20 cellular contexts compared by ENCODE assay signal in genomic region chr21:42200906-42201614, GRCh38. TPM values are rescaled to one million over a fixed set of nuclear protein-coding genes. Genes with fewer than 3 reads are reported as not detected.
DNase-seq lines count a peak whose midpoint lies in the region; ATAC-seq and TF ChIP-seq lines count a peak whose summit lies in the region.
"Had no signal": no experiment of that assay in that cellular context is flagged by ENCODE, and none has a peak within 500 bp of the region (broad histone marks: within the 10 kb centered on the region; RNA-seq: fewer than 3 reads in every experiment).

No MANE protein-coding gene starts in this region.

- POLR2A ChIA-PET in CD8-positive, alpha-beta memory T cell (lab: Charles Lee) = no interaction called here

- intact Hi-C loops in left colon (cut with DNase I, micrococcal nuclease) = no loop called here

- H3K36me3 ChIP-seq in CD4-positive, CD25-positive, alpha-beta regulatory T cell (ENCODE audit: control insufficient read depth, insufficient read depth, low read length) = no peaks in the 10 kb centered on the region
- H3K36me3 ChIP-seq in CD8-positive, alpha-beta memory T cell (ENCODE audit: insufficient read depth, low read length) = no peaks in the 10 kb centered on the region
- no peaks in the 10 kb centered on the region for H3K36me3 ChIP-seq in WERI-Rb-1
- H3K36me3 ChIP-seq: breast epithelium, HAP-1, sigmoid colon, tibial artery had no signal

- H3K9me3 ChIP-seq in CD4-positive, CD25-positive, alpha-beta regulatory T cell (ENCODE audit: control insufficient read depth in 2 of 2, low read length in 2 of 2) = no peaks in the 10 kb centered on the region
- no peaks in the 10 kb centered on the region for H3K9me3 ChIP-seq in CD8-positive, alpha-beta memory T cell (ENCODE audit: low read length)
- H3K9me3 ChIP-seq in WERI-Rb-1 (ENCODE audit: severe bottlenecking) = peaks cover 18% of the 10 kb centered on the region
- H3K9me3 ChIP-seq: breast epithelium, HAP-1, sigmoid colon, tibial artery had no signal

- peak overlapping the region; percentile 16 to 82 (median 56) for H3K27ac Mint-ChIP-seq in CD4-positive, CD25-positive, alpha-beta regulatory T cell
- H3K27ac Mint-ChIP-seq in CD8-positive, alpha-beta memory T cell = peak overlapping the region in 7 of 8 donors; percentile 26 to 95 (median 79)
- H3K27ac Mint-ChIP-seq in natural killer cell treated with Interleukin-12 subunit alpha and Interleukin-12 subunit beta and Interleukin-15 and Interleukin-18, amount 100 ng/mL, for 72 hours = no peak overlapping the region

- H3K9me3 Mint-ChIP-seq in CD4-positive, CD25-positive, alpha-beta regulatory T cell = peaks cover 0 to 2% (median 0%) of the 10 kb centered on the region in 7 donors
- H3K9me3 Mint-ChIP-seq in CD8-positive, alpha-beta memory T cell = no peaks in the 10 kb centered on the region
- no peaks in the 10 kb centered on the region for H3K9me3 Mint-ChIP-seq in natural killer cell treated with Interleukin-12 subunit alpha and Interleukin-12 subunit beta and Interleukin-15 and Interleukin-18, amount 100 ng/mL, for 72 hours
- H3K9me3 Mint-ChIP-seq: activated T-cell treated with anti-CD3 and anti-CD28 coated beads, Interleukin-2, amount 50 U/mL, for 4 hours; naive B cell had no signal

- no peak for TF ChIP-seq CTCF in WERI-Rb-1 (IDR thresholded peaks at IDR 0.05; ENCODE audit: low read depth, low read length)

- no peaks in the 10 kb centered on the region for H3K27me3 ChIP-seq in CD4-positive, CD25-positive, alpha-beta regulatory T cell (ENCODE audit: control insufficient read depth, insufficient read depth, low read length)
- no peaks in the 10 kb centered on the region for H3K27me3 ChIP-seq in CD8-positive, alpha-beta memory T cell (ENCODE audit: insufficient read depth, low read length, poor library complexity, severe bottlenecking)
- H3K27me3 ChIP-seq in WERI-Rb-1 (ENCODE audit: insufficient read depth, low read depth, severe bottlenecking) = no peaks in the 10 kb centered on the region
- H3K27me3 ChIP-seq: breast epithelium, foreskin keratinocyte, hepatocyte, sigmoid colon had no signal

- H3K27me3 Mint-ChIP-seq in CD4-positive, CD25-positive, alpha-beta regulatory T cell = no peaks in the 10 kb centered on the region
- H3K27me3 Mint-ChIP-seq in CD8-positive, alpha-beta memory T cell = no peaks in the 10 kb centered on the region
- H3K27me3 Mint-ChIP-seq in natural killer cell treated with Interleukin-12 subunit alpha and Interleukin-12 subunit beta and Interleukin-15 and Interleukin-18, amount 100 ng/mL, for 72 hours = peaks cover 0 to 6% of the 10 kb centered on the region in 2 donors
- H3K27me3 Mint-ChIP-seq: naive B cell had no signal

- DNase-seq in CD4-positive, CD25-positive, alpha-beta regulatory T cell = peak in 2 of 3 donors; percentile 16 to 30
- peak in 2 of 5 donors; percentile 66 to 69 for DNase-seq in CD8-positive, alpha-beta memory T cell
- peak; percentile 97 for DNase-seq in WERI-Rb-1
- no peak for DNase-seq in left colon
- DNase-seq in NCI-H524 treated with DMSO at 0.1 percent for 48 hours (lab: John Stamatoyannopoulos, UW) = no peak
- DNase-seq in EL = no peak
- no peak for DNase-seq in natural killer cell treated with Interleukin-12 subunit alpha and Interleukin-12 subunit beta and Interleukin-15 and Interleukin-18, amount 100 ng/mL, for 72 hours (ENCODE audit: low spot score)
- DNase-seq: activated T-cell treated with anti-CD3 and anti-CD28 coated beads, Interleukin-2, amount 50 U/mL, for 4 hours; dermis blood vessel endothelial cell; GDM1; kidney; naive B cell; NCI-H187 treated with DMSO at 0.1 percent for 48 hours; NCI-H510A; sigmoid colon; tibial artery had no signal

- H3K4me3 Mint-ChIP-seq in CD4-positive, CD25-positive, alpha-beta regulatory T cell = peak overlapping the region in 1 of 4 donors; percentile 3
- peak overlapping the region in 5 of 7 donors; percentile 46 to 73 (median 66) for H3K4me3 Mint-ChIP-seq in CD8-positive, alpha-beta memory T cell
- H3K4me3 Mint-ChIP-seq in natural killer cell treated with Interleukin-12 subunit alpha and Interleukin-12 subunit beta and Interleukin-15 and Interleukin-18, amount 100 ng/mL, for 72 hours = no peak overlapping the region
- H3K4me3 Mint-ChIP-seq: activated T-cell treated with anti-CD3 and anti-CD28 coated beads, Interleukin-2, amount 50 U/mL, for 4 hours had no signal

- H3K4me3 ChIP-seq in CD4-positive, CD25-positive, alpha-beta regulatory T cell (ENCODE audit: low read depth, low read length) = no peak overlapping the region
- H3K4me3 ChIP-seq in CD8-positive, alpha-beta memory T cell (ENCODE audit: low read length) = no peak overlapping the region
- H3K4me3 ChIP-seq in WERI-Rb-1 (ENCODE audit: low read depth, low read length) = peak overlapping the region; percentile 39
- H3K4me3 ChIP-seq: breast epithelium, HAP-1, hepatocyte, sigmoid colon, tibial artery had no signal

- H3K4me1 ChIP-seq in CD4-positive, CD25-positive, alpha-beta regulatory T cell (ENCODE audit: control insufficient read depth, insufficient read depth, low read length, poor library complexity, severe bottlenecking) = peaks cover 21% of the 10 kb centered on the region
- H3K4me1 ChIP-seq in CD8-positive, alpha-beta memory T cell (ENCODE audit: insufficient read depth, low read length) = peaks cover 39% of the 10 kb centered on the region
- H3K4me1 ChIP-seq: HAP-1, sigmoid colon, tibial artery had no signal

- no peak overlapping the region for H3K27ac ChIP-seq in CD4-positive, CD25-positive, alpha-beta regulatory T cell (ENCODE audit: insufficient read depth, low read length, poor library complexity, severe bottlenecking)
- no peak overlapping the region for H3K27ac ChIP-seq in CD8-positive, alpha-beta memory T cell (ENCODE audit: low read depth, low read length)
- H3K27ac ChIP-seq in WERI-Rb-1 = peak overlapping the region; percentile 76
- H3K27ac ChIP-seq: foreskin keratinocyte, hepatocyte, sigmoid colon, tibial artery had no signal

- H3K36me3 Mint-ChIP-seq in CD4-positive, CD25-positive, alpha-beta regulatory T cell = no peaks in the 10 kb centered on the region
- no peaks in the 10 kb centered on the region for H3K36me3 Mint-ChIP-seq in CD8-positive, alpha-beta memory T cell
- no peaks in the 10 kb centered on the region for H3K36me3 Mint-ChIP-seq in natural killer cell treated with Interleukin-12 subunit alpha and Interleukin-12 subunit beta and Interleukin-15 and Interleukin-18, amount 100 ng/mL, for 72 hours
- H3K36me3 Mint-ChIP-seq: naive B cell had no signal

- CTCF ChIA-PET in CD8-positive, alpha-beta memory T cell (lab: Charles Lee) = interaction anchor here (1.0 to 3.7 kb wide), 6 partner anchors 32 to 63 kb away, joined by 3 to 12 read pairs (median 4); no protein-coding TSS in a partner anchor

- H3K4me1 Mint-ChIP-seq in CD4-positive, CD25-positive, alpha-beta regulatory T cell = peaks cover 20 to 42% (median 33%) of the 10 kb centered on the region in 4 donors
- peaks cover 39 to 49% (median 48%) of the 10 kb centered on the region in 3 donors for H3K4me1 Mint-ChIP-seq in CD8-positive, alpha-beta memory T cell
- peaks cover 23 to 30% of the 10 kb centered on the region in 2 donors for H3K4me1 Mint-ChIP-seq in natural killer cell treated with Interleukin-12 subunit alpha and Interleukin-12 subunit beta and Interleukin-15 and Interleukin-18, amount 100 ng/mL, for 72 hours (ENCODE audit: low read depth in 2 of 2)

- no peak for ATAC-seq in CD4-positive, CD25-positive, alpha-beta regulatory T cell (ENCODE audit: low read depth in 2 of 2)
- ATAC-seq in left colon = peak; percentile 25
- no peak for ATAC-seq in natural killer cell treated with Interleukin-12 subunit alpha and Interleukin-12 subunit beta and Interleukin-15 and Interleukin-18, amount 100 ng/mL, for 72 hours
- ATAC-seq: activated T-cell treated with anti-CD3 and anti-CD28 coated beads, Interleukin-2, amount 50 U/mL, for 4 hours had no signal

RNA-seq across cellular contexts. Expression of gene ABCG1, which starts 17.9 kb away (rescaled TPM):
- 86.3 TPM for total RNA-seq in CD4-positive, CD25-positive, alpha-beta regulatory T cell
- 10 to 100 TPM; 17.0 to 43.1 (median 23.5) TPM for polyA plus RNA-seq in CD4-positive, CD25-positive, alpha-beta regulatory T cell
- 1 to 10 TPM; 3.7 to 3.8 TPM for total RNA-seq in CD8-positive, alpha-beta memory T cell
- 15.7 TPM for polyA plus RNA-seq in CD8-positive, alpha-beta memory T cell
- total RNA-seq in left colon = 10 to 100 TPM; 17.0 to 86.9 TPM
- total RNA-seq in natural killer cell treated with Interleukin-12 subunit alpha and Interleukin-12 subunit beta and Interleukin-15 and Interleukin-18, amount 100 ng/mL, for 72 hours = 1 to 10 TPM; 3.1 to 3.5 TPM

Comparison
In these comparisons a context has a peak if more than half of its experiments do, and no peak if none do; other contexts are left out.
1. DNase-seq: peak in CD4-positive, CD25-positive, alpha-beta regulatory T cell (2 of 3) and WERI-Rb-1 (single experiment); none in left colon (0 of 2), NCI-H524 treated with DMSO at 0.1 percent for 48 hours (single experiment), EL (single experiment) and natural killer cell treated with Interleukin-12 subunit alpha and Interleukin-12 subunit beta and Interleukin-15 and Interleukin-18, amount 100 ng/mL, for 72 hours (single experiment).
2. H3K27ac Mint-ChIP-seq: peak in CD4-positive, CD25-positive, alpha-beta regulatory T cell (3 of 3) and CD8-positive, alpha-beta memory T cell (7 of 8); none in natural killer cell treated with Interleukin-12 subunit alpha and Interleukin-12 subunit beta and Interleukin-15 and Interleukin-18, amount 100 ng/mL, for 72 hours (0 of 2).